In the genomic region with DNA sequence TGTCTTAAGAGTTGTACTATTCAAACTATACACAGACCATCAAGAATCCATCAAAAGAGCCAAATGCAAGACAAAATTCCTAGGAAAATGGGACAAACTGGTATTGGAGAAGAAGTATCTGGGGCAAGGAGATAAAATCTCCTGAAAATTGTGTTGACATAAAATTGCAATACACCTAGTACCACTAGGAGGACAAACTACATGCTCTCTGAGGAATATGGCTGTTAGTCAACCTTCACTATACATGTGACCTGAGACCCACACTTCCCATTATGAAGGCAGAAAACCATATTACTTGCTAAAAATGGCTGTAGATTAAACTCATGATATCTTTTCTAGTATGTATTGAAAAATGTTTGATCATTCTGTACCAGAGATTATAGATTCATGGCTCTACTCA, we compare ENCODE assay signal across 11 cellular contexts. TPM values are rescaled to one million over a fixed set of nuclear protein-coding genes. Genes with fewer than 3 reads are reported as not detected.
DNase-seq lines count a peak whose midpoint lies in the region; ATAC-seq, FAIRE-seq and TF ChIP-seq lines count a peak whose summit lies in the region.
"Had no signal": no experiment of that assay in that cellular context is flagged by ENCODE, and none has a peak within 500 bp of the region (broad histone marks: within the 10 kb centered on the region; RNA-seq: fewer than 3 reads in every experiment).

No MANE protein-coding gene starts in this region.

- H3K36me3 Mint-ChIP-seq in neural crest cell (ENCODE audit: low read depth), result no peaks in the 10 kb centered on the region

- no peaks in the 10 kb centered on the region for H3F3A ChIP-seq in Loucy (ENCODE audit: low read depth)

- RAD21 ChIA-PET in GM12878 (lab: Charles Lee; ENCODE audit: unreplicated experiment), result no interaction called here

- no peak for TF ChIP-seq EP300 in GM12878 (IDR thresholded peaks at IDR 0.05; ENCODE audit: borderline replicate concordance in 1 of 2, control insufficient read depth in 1 of 2, low read depth in 2 of 2, low read length in 2 of 2)

- in situ Hi-C loops in GM12878 (cut with MboI), result no loop called here

- no peaks in the 10 kb centered on the region for H3K9me3 ChIP-seq in Loucy (ENCODE audit: insufficient read depth, low read depth, low read length)
- H3K9me3 ChIP-seq in GM12878 (replicated peaks; ENCODE audit: control insufficient read depth, insufficient read depth, low read length), result no peaks in the 10 kb centered on the region; the same call in 2 of the 3 replicates

- no peak overlapping the region for H3K27ac ChIP-seq in GM12878 (ENCODE audit: control insufficient read depth, insufficient read depth)

- SMC1A ChIA-PET in GM12878 (lab: Charles Lee; ENCODE audit: uncharacterized antibody, unreplicated experiment), result no interaction called here

- H3K4me2 ChIP-seq in Loucy (ENCODE audit: low read depth, low read length, poor library complexity, severe bottlenecking), result no peak overlapping the region
- no peak overlapping the region for H3K4me2 ChIP-seq in GM12878 (ENCODE audit: control insufficient read depth, insufficient read depth)

- H3K27me3 Mint-ChIP-seq in neural crest cell (ENCODE audit: low read depth), result no peaks in the 10 kb centered on the region
- H3K27me3 Mint-ChIP-seq: activated T-cell treated with anti-CD3 and anti-CD28 coated beads, Interleukin-2, amount 50 U/mL, for 24 hours had no signal

- peak; percentile 81 for FAIRE-seq in GM12878 (lab: Jason Lieb, UNC)
- FAIRE-seq: A204.1 had no signal

- TF ChIP-seq RAD21 in GM12878 (IDR thresholded peaks at IDR 0.05; ENCODE audit: insufficient read depth, low read depth, low read length), result no peak; the same call in 1 of the 2 replicates

- H3K4me1 ChIP-seq in Loucy (ENCODE audit: insufficient read depth, low read length, poor library complexity, severe bottlenecking) (no peaks in the 10 kb centered on the region), GM12878 (ENCODE audit: control insufficient read depth, insufficient read depth, low read length) (no peaks in the 10 kb centered on the region)

- TF ChIP-seq CTCF in Loucy (conservative IDR thresholded peaks at IDR 0.05; ENCODE audit: low read length) (peak; percentile 69), GM12878 (IDR thresholded peaks at IDR 0.05 in 2 of 3, conservative IDR thresholded peaks at IDR 0.05 in 1 of 3; ENCODE audit: control insufficient read depth in 2 of 3, extremely low read depth in 1 of 3, insufficient read depth in 1 of 3, low read depth in 3 of 3, low read length in 3 of 3) (peak in 1 of 3 experiments; percentile 37; a peak in 2 of 6 replicates), neural crest cell (conservative IDR thresholded peaks at IDR 0.05) (peak; percentile 52)

- CTCF ChIA-PET in GM12878 (lab: Yijun Ruan, JAX), result no interaction called here

- H3K36me3 ChIP-seq in Loucy (ENCODE audit: insufficient read depth, low read length) (no peaks in the 10 kb centered on the region), GM12878 (ENCODE audit: control insufficient read depth in 2 of 2, insufficient read depth in 2 of 2, low read length in 1 of 2) (no peaks in the 10 kb centered on the region)

- H3K4me1 Mint-ChIP-seq in neural crest cell, result peaks cover 47% of the 10 kb centered on the region

- POLR2A ChIA-PET in GM12878 (lab: Charles Lee), result no interaction called here

- TF ChIP-seq POLR2A in GM12878 (IDR thresholded peaks at IDR 0.05; ENCODE audit: low read depth, low read length), result no peak

- H3K9ac ChIP-seq in Loucy (ENCODE audit: low read depth, low read length, poor library complexity, severe bottlenecking) (no peak overlapping the region), GM12878 (ENCODE audit: control insufficient read depth, insufficient read depth, low read length) (no peak overlapping the region)

- H3K79me2 ChIP-seq in Loucy (ENCODE audit: insufficient read depth, low read length) (no peaks in the 10 kb centered on the region), GM12878 (ENCODE audit: control insufficient read depth, insufficient read depth, low read length) (no peaks in the 10 kb centered on the region)

- no peak overlapping the region for H3K4me3 Mint-ChIP-seq in neural crest cell
- H3K4me3 Mint-ChIP-seq: activated T-cell treated with anti-CD3 and anti-CD28 coated beads, Interleukin-2, amount 50 U/mL, for 24 hours; nephron had no signal

- H3K9me2 ChIP-seq in Loucy (replicated peaks; ENCODE audit: low read depth, low read length), result no peaks in the 10 kb centered on the region

- no peak overlapping the region for H3K27ac Mint-ChIP-seq in neural crest cell (ENCODE audit: unreplicated experiment)
- H3K27ac Mint-ChIP-seq: activated T-cell treated with anti-CD3 and anti-CD28 coated beads, Interleukin-2, amount 50 U/mL, for 24 hours; nephron had no signal

- DNase-seq in DMS53 (lab: John Stamatoyannopoulos, UW) (peak; percentile 53), DMS53 treated with DMSO at 0.1 percent for 48 hours (lab: John Stamatoyannopoulos, UW; ENCODE audit: unreplicated experiment) (no peak), GM12878 (ENCODE audit: low read depth, low spot score) (no peak), neural crest cell (ENCODE audit: low read depth, low spot score) (no peak), head of caudate nucleus (no peak)
- DNase-seq: activated T-cell treated with anti-CD3 and anti-CD28 coated beads, Interleukin-2, amount 50 U/mL, for 24 hours had no signal

- H3K4me3 ChIP-seq in Loucy (ENCODE audit: low read length, poor library complexity, severe bottlenecking) (no peak overlapping the region), GM12878 (no peak overlapping the region)

- H3K9me3 Mint-ChIP-seq in neural crest cell, result peaks cover 3% of the 10 kb centered on the region
- H3K9me3 Mint-ChIP-seq: activated T-cell treated with anti-CD3 and anti-CD28 coated beads, Interleukin-2, amount 50 U/mL, for 24 hours; nephron had no signal

- no peaks in the 10 kb centered on the region for H4K20me1 ChIP-seq in Loucy (ENCODE audit: insufficient read depth, low read length, poor library complexity, severe bottlenecking)
- no peaks in the 10 kb centered on the region for H4K20me1 ChIP-seq in GM12878 (ENCODE audit: control insufficient read depth, insufficient read depth)

- no TSS peak for BruUV-seq in GM12878 (replicated peaks; lab: Mats Ljungman, UMichigan)

- peak overlapping the region; percentile 44 for H2AFZ ChIP-seq in Loucy (ENCODE audit: low read length)
- no peak overlapping the region for H2AFZ ChIP-seq in GM12878 (ENCODE audit: control insufficient read depth, low read depth, low read length)

- intact Hi-C loops in GM12878 (cut with micrococcal nuclease; ENCODE audit: unreplicated experiment) (no loop called here), head of caudate nucleus (cut with DNase I) (loop anchor here (10.0 kb wide), 1 partner anchor 45 kb away; no protein-coding TSS in a partner anchor)

- peak; percentile 82 for ATAC-seq in GM12878
- ATAC-seq in esophagus mucosa, result no peak
- ATAC-seq in GM18907 (IDR thresholded peaks at IDR 0.05; ENCODE audit: unreplicated experiment), result no peak

- H3K27me3 ChIP-seq in Loucy (ENCODE audit: insufficient read depth, low read length, poor library complexity, severe bottlenecking) (no peaks in the 10 kb centered on the region), GM12878 (replicated peaks in 1 of 2; ENCODE audit: control insufficient read depth in 2 of 2, insufficient read depth in 2 of 2, low read length in 1 of 2) (no peaks in the 10 kb centered on the region)

TF ChIP-seq in GM12878, 131 proteins besides CTCF, POLR2A, EP300 and RAD21 (continues in another document):
- TF ChIP-seq, protein P1, sequence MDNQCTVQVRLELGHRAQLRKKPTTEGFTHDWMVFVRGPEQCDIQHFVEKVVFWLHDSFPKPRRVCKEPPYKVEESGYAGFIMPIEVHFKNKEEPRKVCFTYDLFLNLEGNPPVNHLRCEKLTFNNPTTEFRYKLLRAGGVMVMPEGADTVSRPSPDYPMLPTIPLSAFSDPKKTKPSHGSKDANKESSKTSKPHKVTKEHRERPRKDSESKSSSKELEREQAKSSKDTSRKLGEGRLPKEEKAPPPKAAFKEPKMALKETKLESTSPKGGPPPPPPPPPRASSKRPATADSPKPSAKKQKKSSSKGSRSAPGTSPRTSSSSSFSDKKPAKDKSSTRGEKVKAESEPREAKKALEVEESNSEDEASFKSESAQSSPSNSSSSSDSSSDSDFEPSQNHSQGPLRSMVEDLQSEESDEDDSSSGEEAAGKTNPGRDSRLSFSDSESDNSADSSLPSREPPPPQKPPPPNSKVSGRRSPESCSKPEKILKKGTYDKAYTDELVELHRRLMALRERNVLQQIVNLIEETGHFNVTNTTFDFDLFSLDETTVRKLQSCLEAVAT (IDR thresholded peaks at IDR 0.05), result no peak
- TF ChIP-seq IRF4 (IDR thresholded peaks at IDR 0.05; ENCODE audit: low read depth, low read length) (no peak), WRNIP1 (IDR thresholded peaks at IDR 0.05; ENCODE audit: borderline replicate concordance, low read depth, low read length) (no peak), CREM (IDR thresholded peaks at IDR 0.05; ENCODE audit: low read depth) (no peak), SMC3 (IDR thresholded peaks at IDR 0.05; ENCODE audit: borderline replicate concordance, low read length) (peak; percentile 19; the same call in 1 of the 2 replicates), PAX8 (IDR thresholded peaks at IDR 0.05) (no peak), YY1 (IDR thresholded peaks at IDR 0.05; ENCODE audit: low read depth, low read length) (0 out of 2 replicates have a peak, but pooled peaks have one; percentile 10), KDM1A (IDR thresholded peaks at IDR 0.05; ENCODE audit: borderline replicate concordance) (no peak), POLR2AphosphoS2 (IDR thresholded peaks at IDR 0.05; ENCODE audit: low read depth, low read length) (no peak), SP1 (IDR thresholded peaks at IDR 0.05; ENCODE audit: low read depth, low read length) (no peak)

RNA-seq across cellular contexts. Expression of gene IRF2BP2, which starts 30.0 kb away (rescaled TPM):
- 219 and 220 TPM in 2 replicates for total RNA-seq in GM12878 (2013; cell fraction: nucleolus; rRNA removed)
- total RNA-seq in GM12878 (2014; rRNA removed), result 54.6 and 61.4 TPM in 2 replicates
- total RNA-seq in GM12878 (2014; rRNA removed; fragmentation: Illumina TruSeq; extraction: Trizol), result 54.4 and 55.4 TPM in 2 replicates
- total RNA-seq in GM12878 (2021), result 114 TPM in 2 replicates
- 26.9 TPM for polyA plus RNA-seq in GM12878 (2011; ENCODE audit: low read depth)
- 39.2 and 49.2 TPM in 2 replicates for polyA plus RNA-seq in GM12878 (2011; rRNA removed)
- polyA plus RNA-seq in GM12878 (2011; cell fraction: cytosol; rRNA removed), result 60.1 and 68.0 TPM in 2 replicates
- 254 and 345 TPM in 2 replicates for polyA plus RNA-seq in GM12878 (2011; cell fraction: nucleus; rRNA removed)
- 63.0 and 95.9 TPM in 2 replicates for polyA plus RNA-seq in GM12878 (2012)
- polyA plus RNA-seq in GM12878 (2014; fragmentation: Illumina TruSeq; extraction: Trizol), result 23.9 and 64.7 TPM in 2 replicates
- 10 to 100 TPM; 26.2 to 28.1 TPM for polyA plus RNA-seq in GM12878 (2014; fragmentation: Nextera tagmentation; extraction: Ambion mirVana)
- 57.6 and 68.9 TPM in 2 replicates for polyA plus RNA-seq in GM12878 (2014; rRNA removed)
- polyA plus RNA-seq in GM12878 (2016; fragmentation: Nextera tagmentation; extraction: Ambion mirVana), result 10 to 100 TPM in 1 of 2 experiments, 1 to 10 TPM in 1; 7.5 to 12.9 TPM
- 43.9 and 108 TPM in 2 replicates for polyA minus RNA-seq in GM12878 (2011; rRNA and poly(A)+ RNA removed)
- polyA minus RNA-seq in GM12878 (2011; cell fraction: cytosol; rRNA and poly(A)+ RNA removed), result 82.8 and 86.3 TPM in 2 replicates
- 96.7 and 119 TPM in 2 replicates for polyA minus RNA-seq in GM12878 (2011; cell fraction: nucleus; rRNA and poly(A)+ RNA removed)
- total RNA-seq in neural crest cell, result 55.6 and 59.9 TPM in 2 replicates
- total RNA-seq in esophagus mucosa, result 78.2 TPM
